Comparison of ENCODE assay signal across 8 cellular contexts in the genomic region with DNA sequence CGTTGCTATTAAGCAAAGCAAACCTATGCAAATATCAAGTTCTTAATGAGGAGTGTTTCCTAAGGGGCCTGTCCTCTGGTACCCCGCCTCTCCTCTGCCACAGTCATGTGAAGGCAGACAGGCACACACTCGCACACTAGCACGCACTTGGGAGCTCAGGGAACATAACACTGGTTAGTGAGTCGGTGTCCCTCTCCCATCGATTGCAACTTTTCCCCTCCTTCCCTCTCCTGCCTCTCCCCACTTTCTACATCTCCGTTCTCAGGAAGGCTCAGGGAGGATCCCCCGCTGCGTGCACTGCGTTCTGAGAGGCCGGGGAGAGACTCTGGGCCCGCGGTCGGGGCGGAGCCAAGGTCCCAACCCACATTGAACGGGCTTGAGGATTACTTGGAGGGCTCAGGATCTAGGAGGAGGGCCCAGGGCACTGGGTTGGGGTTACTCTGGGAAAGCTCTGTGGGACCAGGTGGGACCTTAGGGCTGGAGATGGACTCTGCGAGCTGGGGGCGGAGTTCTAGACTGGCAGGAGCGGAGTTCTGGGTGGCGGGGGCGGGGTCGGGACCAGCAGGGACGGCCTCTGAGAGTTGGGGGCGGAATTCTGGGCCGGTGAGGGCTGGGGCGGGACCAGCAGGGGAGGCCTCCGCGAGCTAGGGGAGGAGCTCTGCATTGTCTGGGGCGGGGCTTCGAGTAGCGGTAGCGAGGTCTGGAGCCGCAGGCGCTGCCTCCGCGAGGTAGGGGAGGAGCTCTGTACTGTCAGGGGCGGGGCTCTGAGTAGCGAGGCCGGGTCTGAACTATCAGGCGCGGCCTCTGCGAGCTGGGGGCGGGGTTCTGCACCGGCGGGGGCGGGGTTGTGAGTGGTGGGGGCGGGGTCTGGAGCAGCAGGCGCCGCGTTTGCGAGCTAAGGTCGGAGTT. TPM values are rescaled to one million over a fixed set of nuclear protein-coding genes. Genes with fewer than 3 reads are reported as not detected.
DNase-seq lines count a peak whose midpoint lies in the region; ATAC-seq and TF ChIP-seq lines count a peak whose summit lies in the region.

No MANE protein-coding gene starts in this region.

- H3K36me3 ChIP-seq in kidney epithelial cell (ENCODE audit: control insufficient read depth, insufficient read depth, low read length): no peaks in the 10 kb centered on the region

- peak; percentile 92 for ATAC-seq in HG03432 (IDR thresholded peaks at IDR 0.05; ENCODE audit: unreplicated experiment)

- H3K4me3 ChIP-seq in kidney epithelial cell (ENCODE audit: low read depth, low read length): peak overlapping the region; percentile 95

- no peak for TF ChIP-seq CTCF in kidney epithelial cell (IDR thresholded peaks at IDR 0.05; ENCODE audit: insufficient read depth, low read length, poor library complexity, severe bottlenecking)

- no peaks in the 10 kb centered on the region for H3K27me3 ChIP-seq in kidney epithelial cell (ENCODE audit: control insufficient read depth, insufficient read depth, low read length)

- DNase-seq in Ammon's horn (ENCODE audit: low spot score): peak; percentile 99
- DNase-seq in GM19238 (ENCODE audit: insufficient read length, low spot score): peak; percentile 83
- DNase-seq in NCI-H446 treated with DMSO at 0.1 percent for 48 hours (lab: John Stamatoyannopoulos, UW): peak; percentile 98
- DNase-seq in activated CD4-positive, CD25-positive, alpha-beta regulatory T cell treated with anti-CD3 and anti-CD28 coated beads, Interleukin-2, amount 50 U/mL, for 72 hours: peak; percentile 98
- peak; percentile 70 to 77 for DNase-seq in cerebellar nuclear complex (lab: John Stamatoyannopoulos, UW)
- peak; percentile 82 for DNase-seq in kidney epithelial cell (ENCODE audit: low read depth)
- DNase-seq in stimulated activated CD4-positive, alpha-beta T cell treated with anti-CD3 and anti-CD28 coated beads, Interleukin-15, amount 100 ng/mL, for 24 hours: peak; percentile 99

RNA-seq across cellular contexts. Expression of gene LEPR, which starts 0.5 kb away (rescaled TPM):
- total RNA-seq in kidney epithelial cell: 10.2 and 11.6 TPM in 2 replicates

RNA-seq across cellular contexts. Expression of gene LEPROT, which starts 0.5 kb away (rescaled TPM):
- 59.6 and 67.9 TPM in 2 replicates for total RNA-seq in kidney epithelial cell

Comparison
In these comparisons a context has a peak if more than half of its experiments do, and no peak if none do; other contexts are left out.
1. Peak in every context shown above with its lines: DNase-seq, ATAC-seq and H3K4me3 ChIP-seq.